In the genomic region with DNA sequence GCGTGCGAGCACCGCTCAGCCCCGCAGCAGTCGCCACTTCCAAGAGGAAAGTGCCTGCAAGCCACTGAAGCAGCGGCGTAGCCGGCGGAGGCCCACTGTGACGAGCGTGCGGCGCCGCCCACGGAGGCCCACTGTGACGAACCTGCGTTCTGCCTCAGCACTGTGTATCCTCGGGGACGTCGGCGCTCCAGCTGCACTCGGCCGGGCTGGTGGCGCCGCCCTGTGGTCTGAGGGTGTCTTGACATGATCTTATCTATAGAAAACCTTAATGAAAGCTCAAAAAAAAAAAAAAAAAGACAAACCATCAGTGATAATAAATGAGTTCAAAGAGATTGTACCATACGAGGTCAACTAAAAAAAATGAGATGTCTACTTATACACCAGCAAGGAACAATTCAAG, we compare ENCODE assay signal across 1 cellular context.
A peak's percentile ranks its signal among the peaks of the same experiment; 100 is the strongest.
TF ChIP-seq lines count a peak whose summit lies in the region.
"Not testable (repeated sequence)": the region's sequence is repeated elsewhere in the genome, so short reads cannot be mapped to it uniquely, and the experiment has no call there.

Gene RGPD8 (minus strand): TSS at position 166 of the 400 bp plus-strand sequence. CDS start 192 bp downstream, outside the sequence.

TF ChIP-seq in HepG2, 621 proteins besides CTCF, POLR2A, EP300 and RAD21 (continued from another document and continues in another):
- TF ChIP-seq, protein P1, sequence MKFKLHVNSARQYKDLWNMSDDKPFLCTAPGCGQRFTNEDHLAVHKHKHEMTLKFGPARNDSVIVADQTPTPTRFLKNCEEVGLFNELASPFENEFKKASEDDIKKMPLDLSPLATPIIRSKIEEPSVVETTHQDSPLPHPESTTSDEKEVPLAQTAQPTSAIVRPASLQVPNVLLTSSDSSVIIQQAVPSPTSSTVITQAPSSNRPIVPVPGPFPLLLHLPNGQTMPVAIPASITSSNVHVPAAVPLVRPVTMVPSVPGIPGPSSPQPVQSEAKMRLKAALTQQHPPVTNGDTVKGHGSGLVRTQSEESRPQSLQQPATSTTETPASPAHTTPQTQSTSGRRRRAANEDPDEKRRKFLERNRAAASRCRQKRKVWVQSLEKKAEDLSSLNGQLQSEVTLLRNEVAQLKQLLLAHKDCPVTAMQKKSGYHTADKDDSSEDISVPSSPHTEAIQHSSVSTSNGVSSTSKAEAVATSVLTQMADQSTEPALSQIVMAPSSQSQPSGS (CRISPR knock-in tag; IDR thresholded peaks at IDR 0.05), result 0 out of 2 replicates have a peak, but pooled peaks have one; percentile 24
- TF ChIP-seq HOXA3 (CRISPR knock-in tag; IDR thresholded peaks at IDR 0.05) (peak; percentile 55; the same call in 1 of the 2 replicates), SOX6 (CRISPR knock-in tag; IDR thresholded peaks at IDR 0.05) (peak; percentile 27; the same call in 1 of the 2 replicates), ZFAT (CRISPR knock-in tag; conservative IDR thresholded peaks at IDR 0.05) (0 out of 2 replicates have a peak, but pooled peaks have one; percentile 23), HOXA5 (CRISPR knock-in tag; IDR thresholded peaks at IDR 0.05) (0 out of 2 replicates have a peak, but pooled peaks have one; percentile 55), RXRB (CRISPR knock-in tag; IDR thresholded peaks at IDR 0.05; ENCODE audit: borderline replicate concordance) (0 out of 2 replicates have a peak, but pooled peaks have one; percentile 30), ZFP91 (CRISPR knock-in tag; IDR thresholded peaks at IDR 0.05; ENCODE audit: borderline replicate concordance) (peak; percentile 37; the same call in 1 of the 2 replicates), KAT8 (CRISPR knock-in tag; IDR thresholded peaks at IDR 0.05) (peak; percentile 62; the same call in 1 of the 2 replicates), BORCS8-MEF2B (CRISPR knock-in tag; IDR thresholded peaks at IDR 0.05) (peak; percentile 43; the same call in 1 of the 2 replicates), ZNF160 (CRISPR knock-in tag; IDR thresholded peaks at IDR 0.05) (0 out of 2 replicates have a peak, but pooled peaks have one; percentile 16), TSC22D2 (CRISPR knock-in tag; IDR thresholded peaks at IDR 0.05; ENCODE audit: borderline replicate concordance) (0 out of 2 replicates have a peak, but pooled peaks have one; percentile 25), ZNF761 (CRISPR knock-in tag; conservative IDR thresholded peaks at IDR 0.05) (0 out of 2 replicates have a peak, but pooled peaks have one; percentile 32), ZNF770 (CRISPR knock-in tag; IDR thresholded peaks at IDR 0.05) (peak; percentile 75), BCL6 (CRISPR knock-in tag; IDR thresholded peaks at IDR 0.05) (peak; percentile 16; the same call in 1 of the 2 replicates), GMEB1 (CRISPR knock-in tag; IDR thresholded peaks at IDR 0.05; ENCODE audit: borderline replicate concordance) (peak; percentile 61; the same call in 1 of the 2 replicates), SALL1 (CRISPR knock-in tag; IDR thresholded peaks at IDR 0.05) (peak; percentile 76), KLF16 (CRISPR knock-in tag; IDR thresholded peaks at IDR 0.05) (peak in 1 of 2 experiments; percentile 56; a peak in 1 of 4 replicates), GATAD2A (CRISPR knock-in tag; IDR thresholded peaks at IDR 0.05) (peak; percentile 66; the same call in 1 of the 2 replicates), NR2F6 (IDR thresholded peaks at IDR 0.05) (0 out of 2 replicates have a peak, but pooled peaks have one; percentile 10), HDAC1 (CRISPR knock-in tag; IDR thresholded peaks at IDR 0.05) (peak; percentile 47; the same call in 1 of the 2 replicates), YY1 (IDR thresholded peaks at IDR 0.05; ENCODE audit: insufficient read depth, insufficient replicate concordance, low read depth, low read length) (peak; percentile 38), ZNF12 (CRISPR knock-in tag; IDR thresholded peaks at IDR 0.05) (0 out of 2 replicates have a peak, but pooled peaks have one; percentile 19), ISL2 (CRISPR knock-in tag; IDR thresholded peaks at IDR 0.05) (0 out of 2 replicates have a peak, but pooled peaks have one; percentile 20), FOSL2 (CRISPR knock-in tag; IDR thresholded peaks at IDR 0.05) (peak; percentile 49), KAT7 (CRISPR knock-in tag; IDR thresholded peaks at IDR 0.05; ENCODE audit: borderline replicate concordance) (peak; percentile 51; the same call in 1 of the 2 replicates), ZNF431 (CRISPR knock-in tag; IDR thresholded peaks at IDR 0.05; ENCODE audit: borderline replicate concordance, low read depth) (0 out of 2 replicates have a peak, but pooled peaks have one; percentile 52), GABPB1 (CRISPR knock-in tag; IDR thresholded peaks at IDR 0.05) (peak; percentile 52; the same call in 1 of the 2 replicates), TFAP4 (IDR thresholded peaks at IDR 0.05; ENCODE audit: borderline replicate concordance, low read depth) (peak; percentile 31; the same call in 1 of the 2 replicates), KDM2A (CRISPR knock-in tag; IDR thresholded peaks at IDR 0.05; ENCODE audit: borderline replicate concordance, low read depth) (peak; percentile 91), SMC3 (IDR thresholded peaks at IDR 0.05; ENCODE audit: low read length) (peak; percentile 48; the same call in 1 of the 2 replicates), ZNF788 (CRISPR knock-in tag; IDR thresholded peaks at IDR 0.05; ENCODE audit: borderline replicate concordance) (peak; percentile 37; the same call in 1 of the 2 replicates), ZNF331 (CRISPR knock-in tag; IDR thresholded peaks at IDR 0.05) (peak; percentile 31; the same call in 1 of the 2 replicates)
- not testable (repeated sequence) for TF ChIP-seq SOX6 (IDR thresholded peaks at IDR 0.05); NR2F6 (CRISPR knock-in tag; IDR thresholded peaks at IDR 0.05)
- TF ChIP-seq, protein P2, sequence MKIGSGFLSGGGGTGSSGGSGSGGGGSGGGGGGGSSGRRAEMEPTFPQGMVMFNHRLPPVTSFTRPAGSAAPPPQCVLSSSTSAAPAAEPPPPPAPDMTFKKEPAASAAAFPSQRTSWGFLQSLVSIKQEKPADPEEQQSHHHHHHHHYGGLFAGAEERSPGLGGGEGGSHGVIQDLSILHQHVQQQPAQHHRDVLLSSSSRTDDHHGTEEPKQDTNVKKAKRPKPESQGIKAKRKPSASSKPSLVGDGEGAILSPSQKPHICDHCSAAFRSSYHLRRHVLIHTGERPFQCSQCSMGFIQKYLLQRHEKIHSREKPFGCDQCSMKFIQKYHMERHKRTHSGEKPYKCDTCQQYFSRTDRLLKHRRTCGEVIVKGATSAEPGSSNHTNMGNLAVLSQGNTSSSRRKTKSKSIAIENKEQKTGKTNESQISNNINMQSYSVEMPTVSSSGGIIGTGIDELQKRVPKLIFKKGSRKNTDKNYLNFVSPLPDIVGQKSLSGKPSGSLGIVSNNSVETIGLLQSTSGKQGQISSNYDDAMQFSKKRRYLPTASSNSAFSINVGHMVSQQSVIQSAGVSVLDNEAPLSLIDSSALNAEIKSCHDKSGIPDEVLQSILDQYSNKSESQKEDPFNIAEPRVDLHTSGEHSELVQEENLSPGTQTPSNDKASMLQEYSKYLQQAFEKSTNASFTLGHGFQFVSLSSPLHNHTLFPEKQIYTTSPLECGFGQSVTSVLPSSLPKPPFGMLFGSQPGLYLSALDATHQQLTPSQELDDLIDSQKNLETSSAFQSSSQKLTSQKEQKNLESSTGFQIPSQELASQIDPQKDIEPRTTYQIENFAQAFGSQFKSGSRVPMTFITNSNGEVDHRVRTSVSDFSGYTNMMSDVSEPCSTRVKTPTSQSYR (CRISPR knock-in tag; IDR thresholded peaks at IDR 0.05; ENCODE audit: borderline replicate concordance), result peak; percentile 16; the same call in 1 of the 2 replicates
- TF ChIP-seq, protein P3, sequence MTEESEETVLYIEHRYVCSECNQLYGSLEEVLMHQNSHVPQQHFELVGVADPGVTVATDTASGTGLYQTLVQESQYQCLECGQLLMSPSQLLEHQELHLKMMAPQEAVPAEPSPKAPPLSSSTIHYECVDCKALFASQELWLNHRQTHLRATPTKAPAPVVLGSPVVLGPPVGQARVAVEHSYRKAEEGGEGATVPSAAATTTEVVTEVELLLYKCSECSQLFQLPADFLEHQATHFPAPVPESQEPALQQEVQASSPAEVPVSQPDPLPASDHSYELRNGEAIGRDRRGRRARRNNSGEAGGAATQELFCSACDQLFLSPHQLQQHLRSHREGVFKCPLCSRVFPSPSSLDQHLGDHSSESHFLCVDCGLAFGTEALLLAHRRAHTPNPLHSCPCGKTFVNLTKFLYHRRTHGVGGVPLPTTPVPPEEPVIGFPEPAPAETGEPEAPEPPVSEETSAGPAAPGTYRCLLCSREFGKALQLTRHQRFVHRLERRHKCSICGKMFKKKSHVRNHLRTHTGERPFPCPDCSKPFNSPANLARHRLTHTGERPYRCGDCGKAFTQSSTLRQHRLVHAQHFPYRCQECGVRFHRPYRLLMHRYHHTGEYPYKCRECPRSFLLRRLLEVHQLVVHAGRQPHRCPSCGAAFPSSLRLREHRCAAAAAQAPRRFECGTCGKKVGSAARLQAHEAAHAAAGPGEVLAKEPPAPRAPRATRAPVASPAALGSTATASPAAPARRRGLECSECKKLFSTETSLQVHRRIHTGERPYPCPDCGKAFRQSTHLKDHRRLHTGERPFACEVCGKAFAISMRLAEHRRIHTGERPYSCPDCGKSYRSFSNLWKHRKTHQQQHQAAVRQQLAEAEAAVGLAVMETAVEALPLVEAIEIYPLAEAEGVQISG (CRISPR knock-in tag; IDR thresholded peaks at IDR 0.05), result peak; percentile 91
- TF ChIP-seq, protein P4, sequence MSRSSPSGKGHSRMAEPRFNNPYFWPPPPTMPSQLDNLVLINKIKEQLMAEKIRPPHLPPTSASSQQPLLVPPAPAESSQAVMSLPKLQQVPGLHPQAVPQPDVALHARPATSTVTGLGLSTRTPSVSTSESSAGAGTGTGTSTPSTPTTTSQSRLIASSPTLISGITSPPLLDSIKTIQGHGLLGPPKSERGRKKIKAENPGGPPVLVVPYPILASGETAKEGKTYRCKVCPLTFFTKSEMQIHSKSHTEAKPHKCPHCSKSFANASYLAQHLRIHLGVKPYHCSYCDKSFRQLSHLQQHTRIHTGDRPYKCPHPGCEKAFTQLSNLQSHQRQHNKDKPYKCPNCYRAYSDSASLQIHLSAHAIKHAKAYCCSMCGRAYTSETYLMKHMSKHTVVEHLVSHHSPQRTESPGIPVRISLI (CRISPR knock-in tag; IDR thresholded peaks at IDR 0.05; ENCODE audit: borderline replicate concordance), result peak; percentile 90
